In the genomic region with DNA sequence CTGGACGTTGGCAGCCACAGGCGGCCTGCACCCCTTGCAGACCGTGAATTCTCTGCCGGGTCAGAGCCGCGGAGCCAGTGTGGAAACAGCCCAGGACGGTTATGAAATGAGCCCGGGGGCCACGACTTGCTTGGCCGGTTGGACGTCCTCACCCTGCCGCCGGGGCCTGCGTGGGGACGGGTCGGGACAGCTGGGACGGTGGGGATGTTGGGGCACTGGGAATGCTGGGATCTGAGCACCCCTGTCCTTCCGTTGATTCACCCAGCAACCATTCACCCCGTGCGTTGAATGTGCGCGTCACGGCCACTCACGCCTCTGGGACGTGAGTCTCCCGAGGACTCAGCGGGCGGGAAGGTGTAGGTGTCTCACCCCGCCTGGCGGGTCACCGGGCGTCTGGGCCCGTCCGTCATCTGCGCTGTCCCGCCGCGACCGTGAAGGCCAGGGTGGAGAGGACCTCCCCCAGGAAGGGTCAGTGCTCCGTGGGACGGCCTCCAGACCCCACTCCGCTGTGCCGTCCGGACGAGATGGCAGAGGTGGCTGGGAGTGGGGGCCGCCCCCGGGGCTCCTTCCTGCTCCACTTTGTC, we compare ENCODE assay signal across 8 cellular contexts. TPM values are rescaled to one million over a fixed set of nuclear protein-coding genes. Genes with fewer than 3 reads are reported as not detected.
DNase-seq lines count a peak whose midpoint lies in the region; ATAC-seq and TF ChIP-seq lines count a peak whose summit lies in the region.

No MANE protein-coding gene starts in this region.

- H3K27me3 ChIP-seq in NT2/D1 (ENCODE audit: insufficient read depth, insufficient read length) (peaks cover 7% of the 10 kb centered on the region), colonic mucosa (no peaks in the 10 kb centered on the region), lower lobe of right lung (ENCODE audit: low read depth) (no peaks in the 10 kb centered on the region), tibial nerve (peaks cover 0 to 20% of the 10 kb centered on the region in 2 donors)

- H3K27ac ChIP-seq in colonic mucosa = no peak overlapping the region
- peak overlapping the region; percentile 67 for H3K27ac ChIP-seq in lower lobe of right lung
- peak overlapping the region in 2 of 4 donors; percentile 45 to 65 for H3K27ac ChIP-seq in tibial nerve

- DNase-seq in CD1c-positive myeloid dendritic cell (ENCODE audit: extremely low spot score) (peak; percentile 49), NT2/D1 (ENCODE audit: low read depth, low spot score) (no peak), colonic mucosa (peak; percentile 34), lower lobe of right lung (peak; percentile 77), tibial nerve (ENCODE audit: low spot score in 2 of 2) (no peak), NCI-H2196 (lab: John Stamatoyannopoulos, UW; ENCODE audit: unreplicated experiment) (no peak), iPS-NIHi7 (ENCODE audit: extremely low spot score) (no peak)

- 0% methylated on average over 1 to 3 of the region's 47 CpGs for WGBS in tibial nerve, 2 donors

- TF ChIP-seq POLR2A in tibial nerve (IDR thresholded peaks at IDR 0.05) = no peak

- peaks cover 7% of the 10 kb centered on the region for H3K4me1 ChIP-seq in NT2/D1 (ENCODE audit: insufficient read depth, insufficient read length)
- peaks cover 9% of the 10 kb centered on the region for H3K4me1 ChIP-seq in colonic mucosa
- H3K4me1 ChIP-seq in lower lobe of right lung = peaks cover 19% of the 10 kb centered on the region
- H3K4me1 ChIP-seq in tibial nerve = peaks cover 0 to 28% (median 14%) of the 10 kb centered on the region in 4 donors

- no peak for TF ChIP-seq EP300 in tibial nerve (IDR thresholded peaks at IDR 0.05)

- no peak for TF ChIP-seq CTCF in colonic mucosa (IDR thresholded peaks at IDR 0.05)
- no peak for TF ChIP-seq CTCF in lower lobe of right lung (IDR thresholded peaks at IDR 0.05)
- no peak for TF ChIP-seq CTCF in tibial nerve (IDR thresholded peaks at IDR 0.05)

- H3K9ac ChIP-seq in NT2/D1 (ENCODE audit: insufficient read length, low read depth) (peak overlapping the region; percentile 91), colonic mucosa (ENCODE audit: low read depth in 2 of 2, low read length in 2 of 2) (peak overlapping the region; percentile 63 to 79)

- H3K9me3 ChIP-seq in NT2/D1 (ENCODE audit: insufficient read depth, low read length) (no peaks in the 10 kb centered on the region), colonic mucosa (no peaks in the 10 kb centered on the region), lower lobe of right lung (no peaks in the 10 kb centered on the region), tibial nerve (no peaks in the 10 kb centered on the region)

- H3K4me3 ChIP-seq in NT2/D1 (ENCODE audit: insufficient read length, low read depth) = peak overlapping the region; percentile 91
- H3K4me3 ChIP-seq in colonic mucosa = peak overlapping the region; percentile 61
- peak overlapping the region; percentile 79 for H3K4me3 ChIP-seq in lower lobe of right lung
- peak overlapping the region; percentile 18 to 56 (median 43) for H3K4me3 ChIP-seq in tibial nerve

- intact Hi-C loops in colonic mucosa (cut with DNase I) = no loop called here
- intact Hi-C loops in lower lobe of right lung (cut with DNase I) = no loop called here

- H3K36me3 ChIP-seq in NT2/D1 (ENCODE audit: insufficient read depth, insufficient read length, low read length) (peaks cover 3% of the 10 kb centered on the region), colonic mucosa (no peaks in the 10 kb centered on the region), lower lobe of right lung (no peaks in the 10 kb centered on the region), tibial nerve (no peaks in the 10 kb centered on the region)

- peak; percentile 40 for ATAC-seq in GM21786 (IDR thresholded peaks at IDR 0.05; ENCODE audit: unreplicated experiment)
- ATAC-seq in lower lobe of right lung = peak; percentile 71 to 79

RNA-seq across cellular contexts. Expression of a gene that starts 4.5 kb away (rescaled TPM):
- 10 to 100 TPM; 11.0 to 23.8 TPM for total RNA-seq in colonic mucosa
- 23.7 TPM for total RNA-seq in lower lobe of right lung
- total RNA-seq in tibial nerve = 10 to 100 TPM in 2 of 4 donors, 1 to 10 TPM in 2; 5.7 to 18.8 (median 9.2) TPM

RNA-seq across cellular contexts. Expression of a gene that starts 41.9 kb away (rescaled TPM):
- total RNA-seq in colonic mucosa (10 to 100 TPM; 44.4 to 81.1 TPM), lower lobe of right lung (47.1 TPM), tibial nerve (10 to 100 TPM; 39.3 to 84.1 (median 56.3) TPM)

Comparison
In these comparisons a context has a peak if more than half of its experiments do, and no peak if none do; other contexts are left out.
1. DNase-seq: peak in CD1c-positive myeloid dendritic cell (single experiment), colonic mucosa (single experiment) and lower lobe of right lung (single experiment); none in NT2/D1 (single experiment), tibial nerve (0 of 2), NCI-H2196 (single experiment) and iPS-NIHi7 (single experiment).
2. Peak in every context shown above with its lines, with median percentiles within 50 percentile points of each other: H3K4me3 ChIP-seq.